ENCODE assay signal across 8 cellular contexts in genomic region chr19:40284501-40285352, GRCh38. TPM values are rescaled to one million over a fixed set of nuclear protein-coding genes. Genes with fewer than 3 reads are reported as not detected.
DNase-seq lines count a peak whose midpoint lies in the region; ATAC-seq and TF ChIP-seq lines count a peak whose summit lies in the region.

Gene AKT2 (minus strand): TSS chr19:40285345. CDS start chr19:40265267, 20,078 bp downstream.

- TF ChIP-seq CTCF in AG04449 (IDR thresholded peaks at IDR 0.05; ENCODE audit: insufficient read depth, low read length, missing control alignments): peak; percentile 10
- TF ChIP-seq CTCF in PC-3 (conservative IDR thresholded peaks at IDR 0.05; ENCODE audit: low read depth, low read length): no peak
- no peak for TF ChIP-seq CTCF in fibroblast of pulmonary artery (IDR thresholded peaks at IDR 0.05; ENCODE audit: low read length, missing control alignments)
- TF ChIP-seq CTCF in neural progenitor cell (IDR thresholded peaks at IDR 0.05): peak; percentile 15

- DNase-seq in AG04449 (ENCODE audit: low read depth, low spot score) (no peak), PC-3 (no peak), activated T-helper 1 cell treated with Interleukin-2 at 50 U/mL for 16 hours (ENCODE audit: low read depth) (peak; percentile 10), fibroblast of pulmonary artery (ENCODE audit: low read depth) (peak; percentile 51), neural progenitor cell (ENCODE audit: low spot score) (peak; percentile 94)

- H3K36me3 Mint-ChIP-seq in neural progenitor cell: no peaks in the 10 kb centered on the region

- H3K36me3 ChIP-seq in PC-3 (ENCODE audit: low read depth, low read length): no peaks in the 10 kb centered on the region
- H3K36me3 ChIP-seq in neural progenitor cell: no peaks in the 10 kb centered on the region
- peaks cover 0 to 5% of the 10 kb centered on the region in 2 donors for H3K36me3 ChIP-seq in stomach smooth muscle (ENCODE audit: control insufficient read depth in 2 of 2, insufficient read depth in 2 of 2, low read length in 2 of 2)

- in situ Hi-C loops in GM18951 (cut with MboI; ENCODE audit: low sequenced_read_pairs, unreplicated experiment): no loop called here

- H4K20me1 ChIP-seq in PC-3 (ENCODE audit: low read length): 0 out of 2 replicates have a peak, but pooled peaks cover 5% of the 10 kb centered on the region
- H4K20me1 ChIP-seq in neural progenitor cell (ENCODE audit: low read depth): peaks cover 30% of the 10 kb centered on the region

- H2AFZ ChIP-seq in PC-3 (ENCODE audit: low read length) (peak within 1 kb of the TSS; percentile 85), neural progenitor cell (replicated peaks) (peak within 1 kb of the TSS; percentile 93)

- CTCF ChIA-PET in AG04449 (lab: Yijun Ruan, JAX): interaction anchor here (3.7 kb wide), 1 partner anchor 20 kb away, joined by 18 read pairs; no protein-coding TSS in a partner anchor
- CTCF ChIA-PET in PC-3 (lab: Charles Lee): no interaction called here

- H3K4me2 ChIP-seq in PC-3 (ENCODE audit: low read length) (peak within 1 kb of the TSS; percentile 91), neural progenitor cell (peak within 1 kb of the TSS; percentile 81)

- H3K4me3 Mint-ChIP-seq in neural progenitor cell: peak within 1 kb of the TSS; percentile 97

- peak; percentile 63 for TF ChIP-seq POLR2A in GM18951 (IDR thresholded peaks at IDR 0.05; ENCODE audit: extremely low read depth, insufficient read depth, insufficient read length)

- no peaks in the 10 kb centered on the region for H3F3A ChIP-seq in PC-3 (ENCODE audit: low read length, unreplicated experiment)
- peaks cover 26% of the 10 kb centered on the region for H3F3A ChIP-seq in neural progenitor cell (ENCODE audit: low read depth)

- peaks cover 43% of the 10 kb centered on the region for H3K4me1 Mint-ChIP-seq in neural progenitor cell

- H3K27ac Mint-ChIP-seq in neural progenitor cell: peak within 1 kb of the TSS; percentile 99

- peaks cover 17% of the 10 kb centered on the region for H3K27me3 Mint-ChIP-seq in neural progenitor cell (ENCODE audit: insufficient read depth, low read depth)

- intact Hi-C loops in PC-3 (cut with micrococcal nuclease): no loop called here

- H3K9me3 ChIP-seq in PC-3 (ENCODE audit: low read length) (no peaks in the 10 kb centered on the region), neural progenitor cell (ENCODE audit: low read depth) (no peaks in the 10 kb centered on the region), stomach smooth muscle (ENCODE audit: control insufficient read depth in 2 of 2, low read length in 2 of 2) (no peaks in the 10 kb centered on the region)

- ATAC-seq in HG03139 (IDR thresholded peaks at IDR 0.05; ENCODE audit: unreplicated experiment): peak; percentile 17
- peak; percentile 47 for ATAC-seq in PC-3

- 0 out of 2 replicates have a peak, but pooled peaks cover 5% of the 10 kb centered on the region for H3K4me1 ChIP-seq in PC-3 (ENCODE audit: insufficient read depth, low read length)
- H3K4me1 ChIP-seq in neural progenitor cell: peaks cover 10% of the 10 kb centered on the region
- H3K4me1 ChIP-seq in stomach smooth muscle (ENCODE audit: control insufficient read depth, insufficient read depth, low read length): peaks cover 49% of the 10 kb centered on the region

- no TSS peak for BruUV-seq in PC-3 (replicated peaks; lab: Mats Ljungman, UMichigan)

- H3K9me2 ChIP-seq in PC-3 (replicated peaks; ENCODE audit: low read length): no peaks in the 10 kb centered on the region

- H3K79me2 ChIP-seq in PC-3 (ENCODE audit: low read length): peaks cover 53% of the 10 kb centered on the region
- peaks cover 50% of the 10 kb centered on the region for H3K79me2 ChIP-seq in neural progenitor cell (ENCODE audit: low read depth)

- peaks cover 2% of the 10 kb centered on the region for H3K9me3 Mint-ChIP-seq in neural progenitor cell

- H3K27ac ChIP-seq in PC-3 (ENCODE audit: low read length): peak within 1 kb of the TSS; percentile 59
- H3K27ac ChIP-seq in neural progenitor cell: peak within 1 kb of the TSS; percentile 98
- H3K27ac ChIP-seq in stomach smooth muscle (ENCODE audit: low read length): peak within 1 kb of the TSS; percentile 99

- H3K9ac ChIP-seq in PC-3 (ENCODE audit: low read length) (peak within 1 kb of the TSS; percentile 97), neural progenitor cell (peak within 1 kb of the TSS; percentile 66), stomach smooth muscle (ENCODE audit: low read length in 2 of 2) (peak within 1 kb of the TSS; percentile 99)

- POLR2A ChIA-PET in AG04449 (lab: Yijun Ruan, JAX): no interaction called here
- POLR2A ChIA-PET in PC-3 (lab: Charles Lee; ENCODE audit: unreplicated experiment): no interaction called here

- H3K4me3 ChIP-seq in AG04449 (ENCODE audit: low read depth, low read length) (peak within 1 kb of the TSS; percentile 85), PC-3 (ENCODE audit: low read length) (peak within 1 kb of the TSS; percentile 99), fibroblast of pulmonary artery (replicated peaks; ENCODE audit: low read depth, low read length) (peak within 1 kb of the TSS; percentile 88), neural progenitor cell (peak within 1 kb of the TSS; percentile 94), stomach smooth muscle (ENCODE audit: low read length in 2 of 2) (peak within 1 kb of the TSS; percentile 83 to 89)

- H3K27me3 ChIP-seq in PC-3 (ENCODE audit: low read length) (no peaks in the 10 kb centered on the region), neural progenitor cell (no peaks in the 10 kb centered on the region), stomach smooth muscle (ENCODE audit: control insufficient read depth in 1 of 2, insufficient read depth in 2 of 2, low read length in 2 of 2) (no peaks in the 10 kb centered on the region)

RNA-seq across cellular contexts. Expression of gene AKT2, which starts in this region (rescaled TPM):
- 80.6 and 84.9 TPM in 2 replicates for total RNA-seq in PC-3 (2014; rRNA removed)
- total RNA-seq in neural progenitor cell (ENCODE audit: low replicate concordance): 85.1 and 139 TPM in 2 replicates

Comparison
In these comparisons a context has a peak if more than half of its experiments do, and no peak if none do; other contexts are left out.
1. DNase-seq: peak in activated T-helper 1 cell treated with Interleukin-2 at 50 U/mL for 16 hours (single experiment), fibroblast of pulmonary artery (single experiment) and neural progenitor cell (single experiment); none in AG04449 (single experiment) and PC-3 (single experiment).
2. CTCF ChIP-seq: peak in AG04449 (single experiment) and neural progenitor cell (single experiment); none in PC-3 (single experiment) and fibroblast of pulmonary artery (single experiment).
3. Peak in every context shown above with its lines, with median percentiles within 50 percentile points of each other: H3K4me3 ChIP-seq, H3K27ac ChIP-seq and H3K9ac ChIP-seq.